Comparison of ENCODE assay signal across 23 cellular contexts in the genomic region with DNA sequence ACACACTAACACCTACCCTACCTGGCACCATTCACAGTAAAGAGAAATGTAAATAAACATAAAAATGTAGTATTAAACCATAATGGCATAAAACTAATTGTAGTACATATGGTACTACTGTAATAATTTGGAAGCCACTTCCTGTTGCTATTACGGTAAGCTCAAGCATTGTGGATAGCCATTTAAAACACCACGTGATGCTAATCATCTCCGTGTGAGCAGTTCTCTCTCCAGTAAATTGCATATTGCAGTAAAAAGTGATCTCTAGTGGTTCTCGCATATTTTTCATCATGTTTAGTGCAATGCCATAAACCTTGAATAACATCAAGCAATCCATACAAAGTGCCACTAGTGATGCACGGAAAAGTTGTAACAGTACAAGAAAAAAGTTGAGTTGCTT.
"Had no signal": no experiment of that assay in that cellular context is flagged by ENCODE, and none has a peak within 500 bp of the region (broad histone marks: within the 10 kb centered on the region; RNA-seq: fewer than 3 reads in every experiment).

No MANE protein-coding gene starts in this region.

- H3K36me3 ChIP-seq: Peyer's patch, SJSA1 had no signal

- H3K4me3 ChIP-seq: colonic mucosa, Peyer's patch, SJSA1 had no signal

- DNase-seq: activated CD4-positive, alpha-beta memory T cell treated with anti-CD3 and anti-CD28 coated beads for 36 hours; activated CD4-positive, alpha-beta T cell treated with anti-CD3 and anti-CD28 coated beads, Interleukin-2, amount 10 ng/mL, durations not matched to agents 24 days and 14 days; activated CD4-positive, CD25-positive, alpha-beta regulatory T cell treated with anti-CD3 and anti-CD28 coated beads, Interleukin-2, amount 50 U/mL, for 72 hours; activated CD8-positive, alpha-beta memory T cell treated with anti-CD3 and anti-CD28 coated beads for 24 hours; activated gamma-delta T cell; activated naive CD4-positive, alpha-beta T cell treated with anti-CD3 and anti-CD28 coated beads, Interleukin-2, amount 10 ng/mL, durations not matched to agents 7 days and 5 days; activated naive CD8-positive, alpha-beta T cell treated with anti-CD3 and anti-CD28 coated beads for 36 hours; activated T-cell treated with anti-CD3 and anti-CD28 coated beads, Interleukin-2, amount 50 U/mL, for 4 hours; anterior cingulate cortex; cerebellar nuclear complex; colonic mucosa; NCI-H1092; NCI-H1436; NCI-H1694 treated with DMSO at 0.1 percent for 48 hours; NCI-H2029 treated with DMSO at 0.1 percent for 48 hours; NCI-H2171 treated with DMSO at 0.1 percent for 48 hours; NCI-H226; NCI-H526; Peyer's patch; SHP77 had no signal

- H3K4me1 ChIP-seq: colonic mucosa, Peyer's patch, SJSA1 had no signal

- H3K9me3 ChIP-seq: colonic mucosa, Peyer's patch, SJSA1 had no signal

- ATAC-seq: activated T-cell treated with anti-CD3 and anti-CD28 coated beads, Interleukin-2, amount 50 U/mL, for 4 hours; activated T-helper 17 cell treated with anti-CD3 and anti-CD28 coated beads, Interleukin-2, amount 50 U/mL, for 72 hours; WTC11 had no signal

- H3K27me3 ChIP-seq: colonic mucosa, Peyer's patch had no signal

- H3K27ac ChIP-seq: colonic mucosa, Peyer's patch, SJSA1 had no signal
